25 cellular contexts compared by ENCODE assay signal in the genomic region with DNA sequence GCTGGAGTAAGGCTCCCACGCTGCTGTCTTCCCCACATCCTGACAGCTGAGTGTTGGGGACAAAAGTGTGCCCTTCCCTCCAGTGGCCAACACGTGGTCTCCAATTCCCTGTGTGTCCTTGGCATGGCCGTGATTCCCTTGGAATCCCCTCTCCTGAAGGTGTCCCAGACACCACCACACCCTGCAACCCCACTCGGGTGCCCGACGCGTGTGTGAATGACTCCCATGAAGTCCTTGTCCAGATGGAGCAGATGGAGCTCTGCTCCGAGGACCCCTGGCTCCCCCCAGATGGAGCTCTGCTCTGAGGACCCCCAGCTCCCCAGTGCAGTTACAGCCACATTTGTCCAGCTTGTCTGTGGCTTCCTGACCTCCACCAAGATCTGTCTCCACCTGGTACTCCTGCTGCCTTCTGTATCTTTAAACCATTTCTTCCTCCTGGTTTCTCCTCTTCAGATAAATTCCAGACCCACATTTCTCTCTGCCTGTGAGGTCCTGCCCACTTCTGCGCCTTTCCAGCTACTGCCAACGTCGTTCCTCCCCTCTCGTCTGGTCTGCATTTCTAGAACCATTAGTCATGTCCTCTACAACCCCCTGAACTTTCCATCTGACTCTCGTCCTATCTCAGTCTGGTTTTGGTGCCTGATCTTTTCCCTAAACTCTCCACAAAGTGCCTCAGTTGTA.
DNase-seq lines count a peak whose midpoint lies in the region; ATAC-seq, FAIRE-seq and TF ChIP-seq lines count a peak whose summit lies in the region.
"Had no signal": no experiment of that assay in that cellular context is flagged by ENCODE, and none has a peak within 500 bp of the region (broad histone marks: within the 10 kb centered on the region; RNA-seq: fewer than 3 reads in every experiment).

No MANE protein-coding gene starts in this region.

- H3K27ac ChIP-seq in kidney (ENCODE audit: low read depth in 2 of 2, low read length in 2 of 2) = no peak overlapping the region
- H3K27ac ChIP-seq: foreskin keratinocyte, pancreas, thyroid gland had no signal

- no peaks in the 10 kb centered on the region for H3K4me1 ChIP-seq in kidney (ENCODE audit: control insufficient read depth in 1 of 2, insufficient read depth in 1 of 2, low read depth in 1 of 2, low read length in 2 of 2)
- H3K4me1 ChIP-seq: foreskin keratinocyte, pancreas, thyroid gland had no signal

- intact Hi-C loops in kidney (cut with DNase I) = no loop called here

- H3K9ac ChIP-seq in kidney (ENCODE audit: low read length in 2 of 2) = no peak overlapping the region

- no peak overlapping the region for H3K4me3 ChIP-seq in kidney (ENCODE audit: low read length in 2 of 2)
- H3K4me3 ChIP-seq: MG63, pancreas, thyroid gland had no signal

- ATAC-seq in HG03342 (IDR thresholded peaks at IDR 0.05; ENCODE audit: unreplicated experiment) = no peak
- ATAC-seq: activated naive CD4-positive, alpha-beta T cell treated with anti-CD3 and anti-CD28 coated beads, Interleukin-2, amount 50 U/mL, for 72 hours; foreskin keratinocyte; left ventricle myocardium superior; natural killer cell treated with Interleukin-12 subunit alpha and Interleukin-12 subunit beta and Interleukin-15 and Interleukin-18, amount 100 ng/mL, for 72 hours; pancreas; right cardiac atrium; SK-N-SH treated with all-trans-retinoic acid at 6 μM for 48 hours had no signal

- no peaks in the 10 kb centered on the region for H3K9me3 ChIP-seq in kidney (ENCODE audit: control insufficient read depth in 1 of 2, low read length in 2 of 2)
- H3K9me3 ChIP-seq: MG63, pancreas, thyroid gland had no signal

- FAIRE-seq in kidney (lab: Jason Lieb, UNC) = no peak
- FAIRE-seq: pancreas had no signal

- DNase-seq in EL (peak; percentile 55), astrocyte of the hippocampus (ENCODE audit: low read depth, low spot score) (peak; percentile 35), kidney (peak; percentile 59), putamen (ENCODE audit: low spot score) (no peak), SIG-M5 treated with dmso at 0.1 percent for 504 hours (lab: John Stamatoyannopoulos, UW; ENCODE audit: unreplicated experiment) (no peak), GM19240 (ENCODE audit: insufficient read length, low spot score) (no peak)
- DNase-seq: activated CD4-positive, alpha-beta T cell treated with anti-CD3 and anti-CD28 coated beads for 4 hours; COR-L47; effector memory CD4-positive, alpha-beta T cell; erythroblast; foreskin keratinocyte; hippocampal formation; immature natural killer cell; left ventricle myocardium superior; MG63; NCI-H1417 treated with DMSO at 0.1 percent for 48 hours; NCI-H446; pancreas; T-helper 2 cell; thyroid gland had no signal

- H3K36me3 ChIP-seq in kidney (ENCODE audit: control insufficient read depth in 1 of 2, insufficient read depth in 2 of 2, low read length in 2 of 2) = no peaks in the 10 kb centered on the region
- H3K36me3 ChIP-seq: MG63, pancreas, thyroid gland had no signal

- no peak for TF ChIP-seq CTCF in kidney (IDR thresholded peaks at IDR 0.05; ENCODE audit: borderline replicate concordance, extremely low read depth, insufficient read depth)

Comparison
In these comparisons a context has a peak if more than half of its experiments do, and no peak if none do; other contexts are left out.
1. DNase-seq: peak in EL (single experiment), astrocyte of the hippocampus (single experiment) and kidney (single experiment); none in putamen (single experiment), SIG-M5 treated with dmso at 0.1 percent for 504 hours (single experiment) and GM19240 (single experiment).